In the genomic region with DNA sequence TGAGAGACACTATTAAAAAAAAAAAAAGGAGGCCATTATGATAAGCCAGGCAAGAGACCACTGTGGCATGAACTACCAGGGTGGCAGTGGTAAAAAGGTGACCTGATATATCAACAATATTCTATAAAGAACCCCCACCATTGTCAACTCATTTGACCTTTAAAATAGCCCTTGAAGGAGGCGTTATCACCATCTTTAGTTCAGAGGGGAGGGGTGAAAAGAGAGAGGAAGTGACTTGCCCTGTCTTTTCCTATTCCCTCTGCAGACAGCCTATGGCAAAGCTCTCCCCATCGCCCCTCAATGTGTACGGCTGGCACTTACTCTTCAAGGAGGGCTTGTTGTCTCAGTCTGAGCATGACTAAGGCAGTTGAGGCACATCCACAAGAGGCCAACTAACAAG, we compare ENCODE assay signal across 24 cellular contexts. TPM values are rescaled to one million over a fixed set of nuclear protein-coding genes. Genes with fewer than 3 reads are reported as not detected.
"Had no signal": no experiment of that assay in that cellular context is flagged by ENCODE, and none has a peak within 500 bp of the region (broad histone marks: within the 10 kb centered on the region; RNA-seq: fewer than 3 reads in every experiment).

No MANE protein-coding gene starts in this region.

- H3K27me3 ChIP-seq: gastrocnemius medialis, neutrophil, right atrium auricular region, stomach, thyroid gland, vagina had no signal

- H3K9me3 ChIP-seq: gastrocnemius medialis, lower lobe of right lung, neutrophil, prostate gland, right atrium auricular region, stomach, thyroid gland, vagina had no signal

- H3K9ac ChIP-seq: parathyroid adenoma had no signal

- ATAC-seq: effector memory CD8-positive, alpha-beta T cell; esophagus mucosa; gastrocnemius medialis; left ventricle myocardium superior; natural killer cell treated with Interleukin-12 subunit alpha and Interleukin-12 subunit beta and Interleukin-15 and Interleukin-18, amount 100 ng/mL, for 72 hours; sciatic nerve; stimulated activated effector memory CD8-positive, alpha-beta T cell treated with anti-CD3 and anti-CD28 coated beads, Interleukin-12 subunit alpha, Interleukin-12 subunit beta, amount 100 ng/mL, for 72 hours had no signal

- H2AFZ ChIP-seq: parathyroid adenoma had no signal

- H3K4me1 ChIP-seq: gastrocnemius medialis, lower lobe of right lung, parathyroid adenoma, prostate gland, right atrium auricular region, stomach, thyroid gland, vagina had no signal

- DNase-seq: effector memory CD8-positive, alpha-beta T cell; foreskin fibroblast; gastrocnemius medialis; head of caudate nucleus; left ventricle myocardium superior; lower lobe of right lung; stimulated activated CD4-positive, alpha-beta T cell treated with anti-CD3 and anti-CD28 coated beads, Interleukin-2, amount 100 ng/mL, for 24 hours; stimulated activated CD4-positive, alpha-beta T cell treated with anti-CD3 and anti-CD28 coated beads, Interleukin-4, amount 100 ng/mL, for 24 hours; stimulated activated naive CD4-positive, alpha-beta T cell treated with Interleukin-2 at 50 U/mL for 16 hours; stomach; thyroid gland had no signal

- H3K27ac Mint-ChIP-seq: effector memory CD8-positive, alpha-beta T cell; natural killer cell treated with Interleukin-12 subunit alpha and Interleukin-12 subunit beta and Interleukin-15 and Interleukin-18, amount 100 ng/mL, for 72 hours; stimulated activated effector memory CD8-positive, alpha-beta T cell treated with anti-CD3 and anti-CD28 coated beads, Interleukin-12 subunit alpha, Interleukin-12 subunit beta, amount 100 ng/mL, for 72 hours had no signal

- H3K4me1 Mint-ChIP-seq: neural crest cell; stimulated activated effector memory CD8-positive, alpha-beta T cell treated with anti-CD3 and anti-CD28 coated beads, Interleukin-12 subunit alpha, Interleukin-12 subunit beta, amount 100 ng/mL, for 72 hours had no signal

- H3K27me3 Mint-ChIP-seq: effector memory CD8-positive, alpha-beta T cell; natural killer cell treated with Interleukin-12 subunit alpha and Interleukin-12 subunit beta and Interleukin-15 and Interleukin-18, amount 100 ng/mL, for 72 hours had no signal

- H3K79me2 ChIP-seq: parathyroid adenoma had no signal

- H3K4me3 ChIP-seq: coronary artery, gastrocnemius medialis, lower lobe of right lung, prostate gland, right atrium auricular region, stomach, thyroid gland, vagina had no signal

- H3K27ac ChIP-seq: coronary artery, epithelial cell of prostate, gastrocnemius medialis, lower lobe of right lung, neutrophil, parathyroid adenoma, prostate gland, right atrium auricular region, stomach, thyroid gland, vagina had no signal

- H3K4me3 Mint-ChIP-seq: effector memory CD8-positive, alpha-beta T cell; natural killer cell treated with Interleukin-12 subunit alpha and Interleukin-12 subunit beta and Interleukin-15 and Interleukin-18, amount 100 ng/mL, for 72 hours; neural crest cell; stimulated activated effector memory CD8-positive, alpha-beta T cell treated with anti-CD3 and anti-CD28 coated beads, Interleukin-12 subunit alpha, Interleukin-12 subunit beta, amount 100 ng/mL, for 72 hours had no signal

- H3K9me3 Mint-ChIP-seq: effector memory CD8-positive, alpha-beta T cell; natural killer cell treated with Interleukin-12 subunit alpha and Interleukin-12 subunit beta and Interleukin-15 and Interleukin-18, amount 100 ng/mL, for 72 hours; neural crest cell; stimulated activated effector memory CD8-positive, alpha-beta T cell treated with anti-CD3 and anti-CD28 coated beads, Interleukin-12 subunit alpha, Interleukin-12 subunit beta, amount 100 ng/mL, for 72 hours had no signal

RNA-seq across cellular contexts. Expression of gene SLFNL1, which starts 11.7 kb away (rescaled TPM):
- polyA plus RNA-seq: keratinocyte had no signal
